Comparison of ENCODE assay signal across 1 cellular context in the genomic region with DNA sequence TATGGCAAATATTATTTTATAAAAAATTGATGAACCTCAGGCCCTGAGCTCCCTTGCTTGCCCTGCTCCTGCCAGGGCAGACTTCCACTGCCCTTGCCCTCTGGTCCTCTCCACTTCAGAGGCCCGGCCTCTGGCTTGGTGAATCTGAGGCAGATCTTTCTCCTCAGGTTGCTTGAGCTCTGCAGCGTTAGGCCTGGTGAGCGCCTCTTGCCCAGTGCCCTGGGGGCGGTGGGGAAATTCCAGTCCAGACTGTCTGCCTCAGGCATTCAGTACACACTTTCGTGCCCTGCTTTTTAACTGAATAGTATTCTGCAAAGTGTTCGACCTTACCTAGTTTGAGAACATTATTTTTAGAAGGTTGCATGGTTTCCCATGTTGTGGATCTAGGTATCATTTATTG.
TF ChIP-seq lines count a peak whose summit lies in the region.

No MANE protein-coding gene starts in this region.

TF ChIP-seq in SK-N-SH treated with all-trans-retinoic acid at 6 μM for 48 hours, 23 proteins besides CTCF, POLR2A, EP300 and RAD21 (continued from another document):
- TF ChIP-seq, protein P1, sequence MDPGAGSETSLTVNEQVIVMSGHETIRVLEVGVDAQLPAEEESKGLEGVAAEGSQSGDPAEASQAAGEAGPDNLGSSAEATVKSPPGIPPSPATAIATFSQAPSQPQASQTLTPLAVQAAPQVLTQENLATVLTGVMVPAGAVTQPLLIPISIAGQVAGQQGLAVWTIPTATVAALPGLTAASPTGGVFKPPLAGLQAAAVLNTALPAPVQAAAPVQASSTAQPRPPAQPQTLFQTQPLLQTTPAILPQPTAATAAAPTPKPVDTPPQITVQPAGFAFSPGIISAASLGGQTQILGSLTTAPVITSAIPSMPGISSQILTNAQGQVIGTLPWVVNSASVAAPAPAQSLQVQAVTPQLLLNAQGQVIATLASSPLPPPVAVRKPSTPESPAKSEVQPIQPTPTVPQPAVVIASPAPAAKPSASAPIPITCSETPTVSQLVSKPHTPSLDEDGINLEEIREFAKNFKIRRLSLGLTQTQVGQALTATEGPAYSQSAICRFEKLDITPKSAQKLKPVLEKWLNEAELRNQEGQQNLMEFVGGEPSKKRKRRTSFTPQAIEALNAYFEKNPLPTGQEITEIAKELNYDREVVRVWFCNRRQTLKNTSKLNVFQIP (CRISPR knock-in tag; IDR thresholded peaks at IDR 0.05; ENCODE audit: borderline replicate concordance, low read depth) = no peak
- TF ChIP-seq, protein P2, sequence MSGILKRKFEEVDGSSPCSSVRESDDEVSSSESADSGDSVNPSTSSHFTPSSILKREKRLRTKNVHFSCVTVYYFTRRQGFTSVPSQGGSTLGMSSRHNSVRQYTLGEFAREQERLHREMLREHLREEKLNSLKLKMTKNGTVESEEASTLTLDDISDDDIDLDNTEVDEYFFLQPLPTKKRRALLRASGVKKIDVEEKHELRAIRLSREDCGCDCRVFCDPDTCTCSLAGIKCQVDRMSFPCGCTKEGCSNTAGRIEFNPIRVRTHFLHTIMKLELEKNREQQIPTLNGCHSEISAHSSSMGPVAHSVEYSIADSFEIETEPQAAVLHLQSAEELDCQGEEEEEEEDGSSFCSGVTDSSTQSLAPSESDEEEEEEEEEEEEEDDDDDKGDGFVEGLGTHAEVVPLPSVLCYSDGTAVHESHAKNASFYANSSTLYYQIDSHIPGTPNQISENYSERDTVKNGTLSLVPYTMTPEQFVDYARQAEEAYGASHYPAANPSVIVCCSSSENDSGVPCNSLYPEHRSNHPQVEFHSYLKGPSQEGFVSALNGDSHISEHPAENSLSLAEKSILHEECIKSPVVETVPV (CRISPR knock-in tag; IDR thresholded peaks at IDR 0.05) = no peak
- no peak for TF ChIP-seq ZFP30 (CRISPR knock-in tag; IDR thresholded peaks at IDR 0.05)
- TF ChIP-seq ZC3H10 (CRISPR knock-in tag; IDR thresholded peaks at IDR 0.05) = no peak
- TF ChIP-seq TCF4 (CRISPR knock-in tag; IDR thresholded peaks at IDR 0.05; ENCODE audit: borderline replicate concordance) = no peak
- TF ChIP-seq, protein P3, sequence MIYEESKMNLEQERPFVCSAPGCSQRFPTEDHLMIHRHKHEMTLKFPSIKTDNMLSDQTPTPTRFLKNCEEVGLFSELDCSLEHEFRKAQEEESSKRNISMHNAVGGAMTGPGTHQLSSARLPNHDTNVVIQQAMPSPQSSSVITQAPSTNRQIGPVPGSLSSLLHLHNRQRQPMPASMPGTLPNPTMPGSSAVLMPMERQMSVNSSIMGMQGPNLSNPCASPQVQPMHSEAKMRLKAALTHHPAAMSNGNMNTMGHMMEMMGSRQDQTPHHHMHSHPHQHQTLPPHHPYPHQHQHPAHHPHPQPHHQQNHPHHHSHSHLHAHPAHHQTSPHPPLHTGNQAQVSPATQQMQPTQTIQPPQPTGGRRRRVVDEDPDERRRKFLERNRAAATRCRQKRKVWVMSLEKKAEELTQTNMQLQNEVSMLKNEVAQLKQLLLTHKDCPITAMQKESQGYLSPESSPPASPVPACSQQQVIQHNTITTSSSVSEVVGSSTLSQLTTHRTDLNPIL (CRISPR knock-in tag; IDR thresholded peaks at IDR 0.05; ENCODE audit: low read depth) = no peak
- no peak for TF ChIP-seq TOX (CRISPR knock-in tag; IDR thresholded peaks at IDR 0.05; ENCODE audit: borderline replicate concordance)
- no peak for TF ChIP-seq ZNF565 (CRISPR knock-in tag; conservative IDR thresholded peaks at IDR 0.05; ENCODE audit: low read depth)
- TF ChIP-seq, protein P4, sequence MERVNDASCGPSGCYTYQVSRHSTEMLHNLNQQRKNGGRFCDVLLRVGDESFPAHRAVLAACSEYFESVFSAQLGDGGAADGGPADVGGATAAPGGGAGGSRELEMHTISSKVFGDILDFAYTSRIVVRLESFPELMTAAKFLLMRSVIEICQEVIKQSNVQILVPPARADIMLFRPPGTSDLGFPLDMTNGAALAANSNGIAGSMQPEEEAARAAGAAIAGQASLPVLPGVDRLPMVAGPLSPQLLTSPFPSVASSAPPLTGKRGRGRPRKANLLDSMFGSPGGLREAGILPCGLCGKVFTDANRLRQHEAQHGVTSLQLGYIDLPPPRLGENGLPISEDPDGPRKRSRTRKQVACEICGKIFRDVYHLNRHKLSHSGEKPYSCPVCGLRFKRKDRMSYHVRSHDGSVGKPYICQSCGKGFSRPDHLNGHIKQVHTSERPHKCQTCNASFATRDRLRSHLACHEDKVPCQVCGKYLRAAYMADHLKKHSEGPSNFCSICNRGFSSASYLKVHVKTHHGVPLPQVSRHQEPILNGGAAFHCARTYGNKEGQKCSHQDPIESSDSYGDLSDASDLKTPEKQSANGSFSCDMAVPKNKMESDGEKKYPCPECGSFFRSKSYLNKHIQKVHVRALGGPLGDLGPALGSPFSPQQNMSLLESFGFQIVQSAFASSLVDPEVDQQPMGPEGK (CRISPR knock-in tag; IDR thresholded peaks at IDR 0.05; ENCODE audit: borderline replicate concordance) = no peak
